14 cellular contexts compared by ENCODE assay signal in genomic region chr17:44002141-44002848, GRCh38. TPM values are rescaled to one million over a fixed set of nuclear protein-coding genes. Genes with fewer than 3 reads are reported as not detected.
DNase-seq lines count a peak whose midpoint lies in the region; ATAC-seq and TF ChIP-seq lines count a peak whose summit lies in the region.
"Had no signal": no experiment of that assay in that cellular context is flagged by ENCODE, and none has a peak within 500 bp of the region (broad histone marks: within the 10 kb centered on the region; RNA-seq: fewer than 3 reads in every experiment).

No MANE protein-coding gene starts in this region.

- no peak for ATAC-seq in GM18873 (IDR thresholded peaks at IDR 0.05; ENCODE audit: low FRiP score, unreplicated experiment)
- no peak for ATAC-seq in GM21576 (IDR thresholded peaks at IDR 0.05; ENCODE audit: unreplicated experiment)
- ATAC-seq: naive thymus-derived CD4-positive, alpha-beta T cell had no signal

- no peak overlapping the region for H3K9ac ChIP-seq in smooth muscle cell (ENCODE audit: low read depth)

- H3K79me2 ChIP-seq in smooth muscle cell (ENCODE audit: low read depth), result no peaks in the 10 kb centered on the region

- no peaks in the 10 kb centered on the region for H3K9me3 ChIP-seq in smooth muscle cell (replicated peaks; ENCODE audit: low read depth)
- H3K9me3 ChIP-seq: esophagus muscularis mucosa, thoracic aorta had no signal

- WGBS in smooth muscle cell (ENCODE audit: low lambda C conversion rate), result 83% methylated on average over 9 of the region's 9 CpGs

- TF ChIP-seq CTCF in fibroblast of mammary gland (conservative IDR thresholded peaks at IDR 0.05; ENCODE audit: control insufficient read depth, insufficient read depth, low read depth, low read length) (no peak), smooth muscle cell (IDR thresholded peaks at IDR 0.05; ENCODE audit: borderline replicate concordance, insufficient read depth, poor library complexity, severe bottlenecking) (no peak)

- H3K4me2 ChIP-seq in smooth muscle cell, result no peak overlapping the region

- H3K36me3 ChIP-seq in smooth muscle cell (ENCODE audit: low read depth), result no peaks in the 10 kb centered on the region
- H3K36me3 ChIP-seq: esophagus muscularis mucosa, thoracic aorta had no signal

- H3K4me3 ChIP-seq in fibroblast of mammary gland (ENCODE audit: control insufficient read depth, low read depth, low read length) (no peak overlapping the region), smooth muscle cell (no peak overlapping the region)
- H3K4me3 ChIP-seq: esophagus muscularis mucosa, thoracic aorta had no signal

- no peak overlapping the region for H3K27ac ChIP-seq in smooth muscle cell (ENCODE audit: low read depth)
- H3K27ac ChIP-seq: esophagus muscularis mucosa, thoracic aorta had no signal

- H3K27me3 ChIP-seq in smooth muscle cell (ENCODE audit: low read depth), result peaks cover 30% of the 10 kb centered on the region

- DNase-seq in HCEC 1CT (peak; percentile 95), SW480 (ENCODE audit: low spot score) (peak; percentile 24), fibroblast of mammary gland (ENCODE audit: low read depth) (peak; percentile 95), smooth muscle cell of the brain vasculature (ENCODE audit: low read depth, low spot score) (peak; percentile 46), smooth muscle cell (lab: John Stamatoyannopoulos, UW; ENCODE audit: unreplicated experiment) (no peak)
- DNase-seq: naive thymus-derived CD4-positive, alpha-beta T cell; NCI-H2081 treated with DMSO at 0.1 percent for 48 hours had no signal

- no peaks in the 10 kb centered on the region for H3F3A ChIP-seq in smooth muscle cell (ENCODE audit: low read depth)

- no peaks in the 10 kb centered on the region for H4K20me1 ChIP-seq in smooth muscle cell (ENCODE audit: low read depth)

- H2AFZ ChIP-seq in smooth muscle cell (ENCODE audit: low read depth), result no peak overlapping the region

- peaks cover 18% of the 10 kb centered on the region for H3K4me1 ChIP-seq in smooth muscle cell (ENCODE audit: low read depth)

RNA-seq across cellular contexts. Expression of gene NAGS, which starts 2.1 kb away (rescaled TPM):
- 0.49 and 1.3 TPM in 2 replicates for total RNA-seq in smooth muscle cell
- 1.5 and 1.6 TPM in 2 replicates for polyA plus RNA-seq in smooth muscle cell

RNA-seq across cellular contexts. Expression of gene TMEM101, which starts 12.5 kb away (rescaled TPM):
- total RNA-seq in smooth muscle cell, result 25.2 and 35.1 TPM in 2 replicates
- polyA plus RNA-seq in smooth muscle cell, result 36.1 and 39.9 TPM in 2 replicates

RNA-seq across cellular contexts. Expression of gene PYY, which starts 48.6 kb away (rescaled TPM):
- total RNA-seq in smooth muscle cell, result not detected in 2 replicates
- polyA plus RNA-seq in smooth muscle cell, result 0.33 TPM in 1 of 2 replicates, not detected in the other
- total RNA-seq: esophagus muscularis mucosa; kidney; naive thymus-derived CD4-positive, alpha-beta T cell; skeletal muscle tissue; T-helper 2 cell treated with Interferon-gamma antibody and Interleukin-4, amounts not matched to agents 100 ng/mL and 5 ng/mL, for 36 hours; thoracic aorta had no signal
- polyA plus RNA-seq: naive thymus-derived CD4-positive, alpha-beta T cell had no signal
